1 cellular context compared by ENCODE assay signal in genomic region chr2:230759481-230760191, GRCh38.
TF ChIP-seq lines count a peak whose summit lies in the region.

No MANE protein-coding gene starts in this region.

TF ChIP-seq in H1, 55 proteins besides CTCF, POLR2A, EP300 and RAD21 (continued from another document):
- no peak for TF ChIP-seq SIN3A (conservative IDR thresholded peaks at IDR 0.05 in 1 of 2, IDR thresholded peaks at IDR 0.05 in 1 of 2; ENCODE audit: low read depth in 1 of 2, low read length in 2 of 2)
- no peak for TF ChIP-seq POLR2AphosphoS5 (IDR thresholded peaks at IDR 0.05; ENCODE audit: low read depth, low read length)
TF ChIP-seq in H1: peak in this region for 0.
